ENCODE assay signal across 9 cellular contexts in genomic region chr2:218228366-218229092, GRCh38. TPM values are rescaled to one million over a fixed set of nuclear protein-coding genes. Genes with fewer than 3 reads are reported as not detected.
DNase-seq lines count a peak whose midpoint lies in the region; ATAC-seq and TF ChIP-seq lines count a peak whose summit lies in the region.
"Had no signal": no experiment of that assay in that cellular context is flagged by ENCODE, and none has a peak within 500 bp of the region (broad histone marks: within the 10 kb centered on the region; RNA-seq: fewer than 3 reads in every experiment).

No MANE protein-coding gene starts in this region.

- no peaks in the 10 kb centered on the region for H3K9me3 ChIP-seq in CD4-positive, alpha-beta T cell (ENCODE audit: control insufficient read depth, low read length)
- H3K9me3 ChIP-seq in Loucy (ENCODE audit: insufficient read depth, low read depth, low read length) (no peaks in the 10 kb centered on the region), mammary epithelial cell (replicated peaks; ENCODE audit: insufficient read depth, low read length) (no peaks in the 10 kb centered on the region)
- H3K9me3 ChIP-seq: upper lobe of right lung had no signal

- peak overlapping the region; percentile 64 for H3K4me3 ChIP-seq in Loucy (ENCODE audit: low read length, poor library complexity, severe bottlenecking)
- no peak overlapping the region for H3K4me3 ChIP-seq in mammary epithelial cell (replicated peaks in 1 of 3; ENCODE audit: insufficient read depth in 1 of 3, low read depth in 2 of 3, low read length in 3 of 3)
- H3K4me3 ChIP-seq: upper lobe of right lung had no signal

- peak overlapping the region; percentile 66 for H3K4me2 ChIP-seq in Loucy (ENCODE audit: low read depth, low read length, poor library complexity, severe bottlenecking)
- H3K4me2 ChIP-seq in mammary epithelial cell (ENCODE audit: insufficient read depth, low read depth, low read length): peak overlapping the region; percentile 73

- H3K27ac ChIP-seq in CD4-positive, alpha-beta T cell (ENCODE audit: low read depth, low read length): no peak overlapping the region
- H3K27ac ChIP-seq in mammary epithelial cell (ENCODE audit: insufficient read depth, low read depth, low read length): peak overlapping the region; percentile 76

- no peak for DNase-seq in CD4-positive, alpha-beta T cell
- DNase-seq in mammary epithelial cell (peak; percentile 54), NCI-H345 treated with DMSO at 0.1 percent for 48 hours (lab: John Stamatoyannopoulos, UW; ENCODE audit: unreplicated experiment) (no peak), HuH-7 (ENCODE audit: low spot score) (no peak), islet precursor cell (no peak)
- no peak for DNase-seq in natural killer cell treated with Interleukin-12 subunit alpha and Interleukin-12 subunit beta and Interleukin-15 and Interleukin-18, amount 100 ng/mL, for 72 hours (ENCODE audit: low spot score)
- DNase-seq: upper lobe of right lung had no signal

- no peak for ATAC-seq in CD4-positive, alpha-beta T cell (ENCODE audit: poor library complexity)
- no peak for ATAC-seq in natural killer cell treated with Interleukin-12 subunit alpha and Interleukin-12 subunit beta and Interleukin-15 and Interleukin-18, amount 100 ng/mL, for 72 hours
- ATAC-seq in HG02970 (IDR thresholded peaks at IDR 0.05; ENCODE audit: low FRiP score, unreplicated experiment): no peak

- H3K9me3 Mint-ChIP-seq in CD4-positive, alpha-beta T cell: no peaks in the 10 kb centered on the region
- H3K9me3 Mint-ChIP-seq in natural killer cell treated with Interleukin-12 subunit alpha and Interleukin-12 subunit beta and Interleukin-15 and Interleukin-18, amount 100 ng/mL, for 72 hours: no peaks in the 10 kb centered on the region

- H3K4me1 ChIP-seq in Loucy (ENCODE audit: insufficient read depth, low read length, poor library complexity, severe bottlenecking) (peaks cover 58% of the 10 kb centered on the region), mammary epithelial cell (ENCODE audit: insufficient read depth, low read length) (peaks cover 37% of the 10 kb centered on the region)

- POLR2A ChIA-PET in CD4-positive, alpha-beta T cell (lab: Charles Lee): interaction anchor here (0.6 to 7.8 kb wide), 8 partner anchors 10 to 46 kb away, joined by 3 to 64 read pairs (median 4); partner anchors contain the start of genes AAMP, ARPC2 and PNKD

- H3K9me2 ChIP-seq in Loucy (replicated peaks; ENCODE audit: low read depth, low read length): no peaks in the 10 kb centered on the region

- peaks cover 78% of the 10 kb centered on the region for H3K4me1 Mint-ChIP-seq in CD4-positive, alpha-beta T cell (ENCODE audit: low read depth)
- peaks cover 63 to 71% of the 10 kb centered on the region in 2 donors for H3K4me1 Mint-ChIP-seq in natural killer cell treated with Interleukin-12 subunit alpha and Interleukin-12 subunit beta and Interleukin-15 and Interleukin-18, amount 100 ng/mL, for 72 hours (ENCODE audit: low read depth in 2 of 2)

- H2AFZ ChIP-seq in Loucy (ENCODE audit: low read length) (no peak overlapping the region), mammary epithelial cell (ENCODE audit: low read depth, low read length) (no peak overlapping the region)

- CTCF ChIA-PET in CD4-positive, alpha-beta T cell (lab: Charles Lee): interaction anchor here (1.1 to 1.6 kb wide), 4 partner anchors 29 to 482 kb away, joined by 3 to 8 read pairs (median 3); partner anchors contain the start of genes AAMP, PNKD and TMBIM1
- CTCF ChIA-PET in mammary epithelial cell (lab: Charles Lee; ENCODE audit: low non-redundant PET): no interaction called here

- 76% methylated on average over 6 of the region's 6 CpGs for WGBS in mammary epithelial cell (ENCODE audit: low coverage, missing lambda C conversion rate)

- dilution Hi-C loops in mammary epithelial cell (cut with HindIII; ENCODE audit: low sequenced_read_pairs): no loop called here

- H4K20me1 ChIP-seq in Loucy (ENCODE audit: insufficient read depth, low read length, poor library complexity, severe bottlenecking): peaks cover 27% of the 10 kb centered on the region
- H4K20me1 ChIP-seq in mammary epithelial cell (ENCODE audit: insufficient read depth, low read length): peaks cover 13% of the 10 kb centered on the region

- H3F3A ChIP-seq in Loucy (ENCODE audit: low read depth): peaks cover 12% of the 10 kb centered on the region

- peak overlapping the region; percentile 71 for H3K4me3 Mint-ChIP-seq in CD4-positive, alpha-beta T cell
- peak overlapping the region; percentile 79 for H3K4me3 Mint-ChIP-seq in natural killer cell treated with Interleukin-12 subunit alpha and Interleukin-12 subunit beta and Interleukin-15 and Interleukin-18, amount 100 ng/mL, for 72 hours

- H3K27me3 ChIP-seq in CD4-positive, alpha-beta T cell (ENCODE audit: control insufficient read depth, insufficient read depth, low read length): no peaks in the 10 kb centered on the region
- H3K27me3 ChIP-seq in Loucy (ENCODE audit: insufficient read depth, low read length, poor library complexity, severe bottlenecking): no peaks in the 10 kb centered on the region
- H3K27me3 ChIP-seq in mammary epithelial cell (ENCODE audit: insufficient read depth, low read length): no peaks in the 10 kb centered on the region
- H3K27me3 ChIP-seq: upper lobe of right lung had no signal

- BruUV-seq in mammary epithelial cell (replicated peaks; lab: Mats Ljungman, UMichigan): TSS peak; percentile 73

- H3K36me3 ChIP-seq in Loucy (ENCODE audit: insufficient read depth, low read length) (peaks cover 83% of the 10 kb centered on the region), mammary epithelial cell (ENCODE audit: insufficient read depth, low read length) (peaks cover 52% of the 10 kb centered on the region)

- in situ Hi-C loops in mammary epithelial cell (cut with MboI; ENCODE audit: low sequenced_read_pairs in 2 of 2): no loop called here

- peak overlapping the region; percentile 91 for H3K27ac Mint-ChIP-seq in CD4-positive, alpha-beta T cell
- H3K27ac Mint-ChIP-seq in natural killer cell treated with Interleukin-12 subunit alpha and Interleukin-12 subunit beta and Interleukin-15 and Interleukin-18, amount 100 ng/mL, for 72 hours: peak overlapping the region; percentile 91 to 94

- no peaks in the 10 kb centered on the region for H3K27me3 Mint-ChIP-seq in CD4-positive, alpha-beta T cell
- no peaks in the 10 kb centered on the region for H3K27me3 Mint-ChIP-seq in natural killer cell treated with Interleukin-12 subunit alpha and Interleukin-12 subunit beta and Interleukin-15 and Interleukin-18, amount 100 ng/mL, for 72 hours

- H3K36me3 Mint-ChIP-seq in CD4-positive, alpha-beta T cell (ENCODE audit: low read depth): peaks cover 92% of the 10 kb centered on the region
- peaks cover 60% of the 10 kb centered on the region for H3K36me3 Mint-ChIP-seq in natural killer cell treated with Interleukin-12 subunit alpha and Interleukin-12 subunit beta and Interleukin-15 and Interleukin-18, amount 100 ng/mL, for 72 hours

- intact Hi-C loops in CD4-positive, alpha-beta T cell (cut with DNase I, micrococcal nuclease): loop anchor here in 1 of 2 experiments (1.0 to 5.0 kb wide), 2 partner anchors 10 to 41 kb away; no protein-coding TSS in a partner anchor
- intact Hi-C loops in mammary epithelial cell (cut with micrococcal nuclease): no loop called here

- peak overlapping the region; percentile 72 for H3K9ac ChIP-seq in Loucy (ENCODE audit: low read depth, low read length, poor library complexity, severe bottlenecking)
- peak overlapping the region; percentile 15 for H3K9ac ChIP-seq in mammary epithelial cell (ENCODE audit: insufficient read depth, low read length)

- H3K79me2 ChIP-seq in Loucy (ENCODE audit: insufficient read depth, low read length) (peaks cover 82% of the 10 kb centered on the region), mammary epithelial cell (ENCODE audit: insufficient read depth, low read length) (peaks cover 81% of the 10 kb centered on the region)

- no peak for TF ChIP-seq CTCF in CD4-positive, alpha-beta T cell (IDR thresholded peaks at IDR 0.05)
- no peak for TF ChIP-seq CTCF in Loucy (conservative IDR thresholded peaks at IDR 0.05; ENCODE audit: low read length)
- no peak for TF ChIP-seq CTCF in mammary epithelial cell (conservative IDR thresholded peaks at IDR 0.05 in 1 of 2, IDR thresholded peaks at IDR 0.05 in 1 of 2; ENCODE audit: extremely low read depth in 1 of 2, insufficient read depth in 1 of 2, low read depth in 1 of 2, low read length in 2 of 2)

RNA-seq across cellular contexts. Expression of gene ARPC2, which starts 11.5 kb away (rescaled TPM):
- total RNA-seq in CD4-positive, alpha-beta T cell: 100 to 1,000 TPM; 448 to 452 TPM
- 100 to 1,000 TPM; 523 to 644 TPM for total RNA-seq in mammary epithelial cell
- 961 TPM for polyA plus RNA-seq in mammary epithelial cell
- 351 TPM for polyA minus RNA-seq in mammary epithelial cell
- 100 to 1,000 TPM; 509 to 675 TPM for total RNA-seq in natural killer cell treated with Interleukin-12 subunit alpha and Interleukin-12 subunit beta and Interleukin-15 and Interleukin-18, amount 100 ng/mL, for 72 hours

RNA-seq across cellular contexts. Expression of gene GPBAR1, which starts 32.3 kb away (rescaled TPM):
- total RNA-seq in CD4-positive, alpha-beta T cell: 1 to 10 TPM; 1.6 to 1.8 TPM
- under 1 TPM; 0.49 to 0.83 TPM for total RNA-seq in mammary epithelial cell
- polyA plus RNA-seq in mammary epithelial cell: 0.03 TPM
- not detected for polyA minus RNA-seq in mammary epithelial cell
- 1 to 10 TPM; 2.6 to 3.0 TPM for total RNA-seq in natural killer cell treated with Interleukin-12 subunit alpha and Interleukin-12 subunit beta and Interleukin-15 and Interleukin-18, amount 100 ng/mL, for 72 hours

RNA-seq across cellular contexts. Expression of gene AAMP, which starts 41.4 kb away (rescaled TPM):
- total RNA-seq in CD4-positive, alpha-beta T cell: 10 to 100 TPM; 40.2 to 42.5 TPM
- total RNA-seq in mammary epithelial cell: 10 to 100 TPM; 80.2 to 87.6 TPM
- 112 TPM for polyA plus RNA-seq in mammary epithelial cell
- polyA minus RNA-seq in mammary epithelial cell: 85.9 TPM
- 100 to 1,000 TPM in 1 of 2 donors, 10 to 100 TPM in 1; 75.6 to 104 TPM for total RNA-seq in natural killer cell treated with Interleukin-12 subunit alpha and Interleukin-12 subunit beta and Interleukin-15 and Interleukin-18, amount 100 ng/mL, for 72 hours

RNA-seq across cellular contexts. Expression of gene PNKD, which starts 41.8 kb away (rescaled TPM):
- 10 to 100 TPM in 1 of 2 experiments, 1 to 10 TPM in 1; 9.2 to 10.6 TPM for total RNA-seq in CD4-positive, alpha-beta T cell
- 10 to 100 TPM; 15.7 to 29.8 TPM for total RNA-seq in mammary epithelial cell
- 33.4 TPM for polyA plus RNA-seq in mammary epithelial cell
- polyA minus RNA-seq in mammary epithelial cell: 61.1 TPM
- total RNA-seq in natural killer cell treated with Interleukin-12 subunit alpha and Interleukin-12 subunit beta and Interleukin-15 and Interleukin-18, amount 100 ng/mL, for 72 hours: 10 to 100 TPM; 20.6 to 22.0 TPM
